In genomic region chr11:125086633-125087296, GRCh38 we compare ENCODE assay signal across 21 cellular contexts. TPM values are rescaled to one million over a fixed set of nuclear protein-coding genes. Genes with fewer than 3 reads are reported as not detected.
DNase-seq lines count a peak whose midpoint lies in the region; ATAC-seq, FAIRE-seq and TF ChIP-seq lines count a peak whose summit lies in the region.
"Had no signal": no experiment of that assay in that cellular context is flagged by ENCODE, and none has a peak within 500 bp of the region (broad histone marks: within the 10 kb centered on the region; RNA-seq: fewer than 3 reads in every experiment).

No MANE protein-coding gene starts in this region.

- no peak for TF ChIP-seq RAD21 in H1 (IDR thresholded peaks at IDR 0.05 in 1 of 2, conservative IDR thresholded peaks at IDR 0.05 in 1 of 2; ENCODE audit: low read depth in 2 of 2, low read length in 2 of 2)

- no peak overlapping the region for H3K14ac ChIP-seq in H1 (ENCODE audit: insufficient read length)

- H3K4me3 ChIP-seq in H7 (ENCODE audit: insufficient read depth, low read depth, low read length) = no peak overlapping the region
- no peak overlapping the region for H3K4me3 ChIP-seq in H1 (ENCODE audit: extremely low read depth in 1 of 4, insufficient read depth in 2 of 4, low read depth in 3 of 4, low read length in 4 of 4)
- H3K4me3 ChIP-seq: MG63, PC-9 had no signal

- peak overlapping the region; percentile 14 to 72 for H3K27ac Mint-ChIP-seq in activated naive CD4-positive, alpha-beta T cell treated with anti-CD3 and anti-CD28 coated beads, Interleukin-2, amount 50 U/mL, for 72 hours
- no peak overlapping the region for H3K27ac Mint-ChIP-seq in activated naive CD4-positive, alpha-beta T cell treated with anti-CD3 and anti-CD28 coated beads for 36 hours
- H3K27ac Mint-ChIP-seq: CD4-positive, alpha-beta memory T cell; HFFc6 had no signal

- WGBS in H1 (ENCODE audit: extremely low coverage in 1 of 2, insufficient coverage in 1 of 2, insufficient read length in 1 of 2, insufficient replicate concordance in 2 of 2, low coverage in 1 of 2, low lambda C conversion rate in 2 of 2, missing lambda C conversion rate in 1 of 2), 2 experiments = 83% methylated on average over 14 of the region's 14 CpGs; no CpG with 5 or more reads in 1 of the 2 experiments

- no peaks in the 10 kb centered on the region for H3K79me1 ChIP-seq in H1 (ENCODE audit: low read depth, low read length)

- 0 out of 2 replicates have a peak overlapping the region, but pooled peaks have one; percentile 2 for H2BK12ac ChIP-seq in H1 (ENCODE audit: low read depth, low read length)

- no peak for ATAC-seq in activated naive CD4-positive, alpha-beta T cell treated with anti-CD3 and anti-CD28 coated beads, Interleukin-2, amount 50 U/mL, for 72 hours
- ATAC-seq in GM19328 (IDR thresholded peaks at IDR 0.05; ENCODE audit: unreplicated experiment) = no peak

- DNase-seq in activated naive CD4-positive, alpha-beta T cell treated with anti-CD3 and anti-CD28 coated beads, Interleukin-2, amount 50 U/mL, for 72 hours (ENCODE audit: low spot score in 2 of 2) = no peak
- DNase-seq in activated naive CD4-positive, alpha-beta T cell treated with anti-CD3 and anti-CD28 coated beads for 36 hours = no peak
- DNase-seq in H7 (peak; percentile 34), H1 (ENCODE audit: low read depth in 1 of 2, low spot score in 2 of 2) (no peak), posterior vena cava (ENCODE audit: low spot score) (peak; percentile 60), NCI-H226 (no peak)
- no peak for DNase-seq in effector CD4-positive, alpha-beta T cell
- DNase-seq: 8988T; CD4-positive, alpha-beta memory T cell; DND-41; GOT3; HFFc6; MG63; NCI-H1092; NCI-H1694 treated with DMSO at 0.1 percent for 48 hours; NCI-H446; NCI-H748 treated with DMSO at 0.1 percent for 48 hours; PC-9 had no signal

- H3K36me3 ChIP-seq in H7 (replicated peaks; ENCODE audit: control insufficient read depth, insufficient read depth, low read length) (no peaks in the 10 kb centered on the region), H1 (ENCODE audit: control insufficient read depth in 2 of 4, insufficient read depth in 4 of 4, low read length in 3 of 4) (no peaks in the 10 kb centered on the region)
- H3K36me3 ChIP-seq: MG63 had no signal

- no peak overlapping the region for H3K56ac ChIP-seq in H1 (replicated peaks; ENCODE audit: insufficient read length, low read depth, low read length)

- no peak overlapping the region for H2BK15ac ChIP-seq in H1 (ENCODE audit: low read length)

- peaks cover 0 to 3% (median 1%) of the 10 kb centered on the region in 4 experiments; a peak in 4 of 7 replicates for H3K4me1 ChIP-seq in H1 (replicated peaks in 1 of 4; ENCODE audit: control insufficient read depth in 3 of 4, insufficient read depth in 4 of 4, low read length in 3 of 4)

- H3K4ac ChIP-seq in H1 (replicated peaks; ENCODE audit: insufficient read length, low read depth, low read length) = no peak overlapping the region

- no peak for TF ChIP-seq EP300 in H1 (IDR thresholded peaks at IDR 0.05; ENCODE audit: borderline replicate concordance in 1 of 2, low read depth in 2 of 2, low read length in 2 of 2)

- H3K27me3 ChIP-seq in H7 (ENCODE audit: control insufficient read depth, insufficient read depth, low read length) (no peaks in the 10 kb centered on the region; the same call in 1 of the 2 replicates), H1 (replicated peaks in 1 of 4; ENCODE audit: control insufficient read depth in 3 of 4, extremely low read depth in 1 of 4, insufficient read depth in 3 of 4, low read length in 3 of 4) (no peaks in the 10 kb centered on the region)
- H3K27me3 ChIP-seq: MG63 had no signal

- CTCF ChIA-PET in activated naive CD4-positive, alpha-beta T cell treated with anti-CD3 and anti-CD28 coated beads for 36 hours (lab: Charles Lee) = interaction anchor here (0.7 kb wide), 1 partner anchor 23 kb away, joined by 3 read pairs; no protein-coding TSS in a partner anchor
- CTCF ChIA-PET in H1 (lab: Charles Lee; ENCODE audit: partially characterized antibody) = interaction anchor here (0.7 to 29.4 kb wide), 13 partner anchors 11 to 345 kb away, joined by 3 to 486 read pairs (median 8); partner anchors contain the start of gene TMEM218

- no peak overlapping the region for H3K23ac ChIP-seq in H1 (ENCODE audit: insufficient read length)

- no peaks in the 10 kb centered on the region for H3K4me1 Mint-ChIP-seq in activated naive CD4-positive, alpha-beta T cell treated with anti-CD3 and anti-CD28 coated beads for 36 hours (ENCODE audit: low read depth)

- no peak overlapping the region for H3K9ac ChIP-seq in H1 (replicated peaks in 1 of 4; ENCODE audit: extremely low read depth in 1 of 4, low read depth in 3 of 4, low read length in 3 of 4)

- intact Hi-C loops in activated naive CD4-positive, alpha-beta T cell treated with anti-CD3 and anti-CD28 coated beads for 36 hours (cut with micrococcal nuclease) = no loop called here
- intact Hi-C loops in posterior vena cava (cut with DNase I) = no loop called here

- no peak overlapping the region for H3K18ac ChIP-seq in H1 (ENCODE audit: extremely low read depth, low read length)

- FAIRE-seq in H1 (lab: Jason Lieb, UNC) = no peak
- FAIRE-seq: G401.6, GM12891 had no signal

- no peak overlapping the region for H2AFZ ChIP-seq in H1 (ENCODE audit: low read length)
- H2AFZ ChIP-seq: PC-9 had no signal

- H4K8ac ChIP-seq in H1 (ENCODE audit: extremely low read depth, insufficient read depth, low read length) = no peak overlapping the region; the same call in 1 of the 2 replicates

- H3K23me2 ChIP-seq in H1 (ENCODE audit: low read depth, low read length) = no peaks in the 10 kb centered on the region

- POLR2A ChIA-PET in H1 (lab: Charles Lee; ENCODE audit: partially characterized antibody) = no interaction called here

- no peak overlapping the region for H2BK5ac ChIP-seq in H1 (ENCODE audit: low read depth, low read length)

- H3K36me3 Mint-ChIP-seq in activated naive CD4-positive, alpha-beta T cell treated with anti-CD3 and anti-CD28 coated beads, Interleukin-2, amount 50 U/mL, for 72 hours = no peaks in the 10 kb centered on the region
- H3K36me3 Mint-ChIP-seq in activated naive CD4-positive, alpha-beta T cell treated with anti-CD3 and anti-CD28 coated beads for 36 hours (ENCODE audit: low read depth) = no peaks in the 10 kb centered on the region
- H3K36me3 Mint-ChIP-seq: CD4-positive, alpha-beta memory T cell had no signal

- no peak for TF ChIP-seq POLR2A in H1 (IDR thresholded peaks at IDR 0.05; ENCODE audit: control extremely low read depth in 1 of 2, low read depth in 2 of 2, low read length in 2 of 2)

- no peaks in the 10 kb centered on the region for H3K79me2 ChIP-seq in H1 (ENCODE audit: control insufficient read depth in 1 of 2, insufficient read depth in 2 of 2, low read length in 2 of 2)

- no peak overlapping the region for H3K4me2 ChIP-seq in H1 (ENCODE audit: insufficient read depth in 1 of 2, low read depth in 2 of 2, low read length in 2 of 2)
- H3K4me2 ChIP-seq: PC-9 had no signal

- no peak overlapping the region for H2BK20ac ChIP-seq in H1 (ENCODE audit: low read length)

- no peaks in the 10 kb centered on the region for H3K9me3 Mint-ChIP-seq in activated naive CD4-positive, alpha-beta T cell treated with anti-CD3 and anti-CD28 coated beads, Interleukin-2, amount 50 U/mL, for 72 hours
- H3K9me3 Mint-ChIP-seq in activated naive CD4-positive, alpha-beta T cell treated with anti-CD3 and anti-CD28 coated beads for 36 hours = no peaks in the 10 kb centered on the region
- H3K9me3 Mint-ChIP-seq: CD4-positive, alpha-beta memory T cell; HFFc6 had no signal

- H4K91ac ChIP-seq in H1 (replicated peaks; ENCODE audit: insufficient read length, low read length) = no peak overlapping the region

- TF ChIP-seq CTCF in H1 (IDR thresholded peaks at IDR 0.05; ENCODE audit: control extremely low read depth in 1 of 3, insufficient read depth in 1 of 3, low read depth in 1 of 3, low read length in 3 of 3) = no peak

- no peak overlapping the region for H3K4me3 Mint-ChIP-seq in activated naive CD4-positive, alpha-beta T cell treated with anti-CD3 and anti-CD28 coated beads for 36 hours
- H3K4me3 Mint-ChIP-seq: CD4-positive, alpha-beta memory T cell; HFFc6 had no signal

- no peak overlapping the region for H3K27ac ChIP-seq in H1 (ENCODE audit: low read depth, low read length)
- H3K27ac ChIP-seq: PC-9 had no signal

- H2AK5ac ChIP-seq in H1 (ENCODE audit: low read depth, low read length) = no peak overlapping the region

- no peaks in the 10 kb centered on the region for H3K9me3 ChIP-seq in H1 (ENCODE audit: insufficient read depth in 2 of 2, low read depth in 1 of 2, low read length in 1 of 2)
- H3K9me3 ChIP-seq: MG63 had no signal

- H3K27me3 Mint-ChIP-seq in activated naive CD4-positive, alpha-beta T cell treated with anti-CD3 and anti-CD28 coated beads for 36 hours (ENCODE audit: low read depth) = no peaks in the 10 kb centered on the region

- no peaks in the 10 kb centered on the region for H4K20me1 ChIP-seq in H1 (replicated peaks in 1 of 2; ENCODE audit: control insufficient read depth in 1 of 2, insufficient read depth in 2 of 2, low read length in 2 of 2)

- H4K5ac ChIP-seq in H1 (ENCODE audit: insufficient read length, low read depth, low read length) = no peak overlapping the region

- no peak overlapping the region for H2BK120ac ChIP-seq in H1 (replicated peaks; ENCODE audit: low read depth, low read length)

RNA-seq across cellular contexts. Expression of gene SLC37A2, which starts 23.7 kb away (rescaled TPM):
- total RNA-seq in activated naive CD4-positive, alpha-beta T cell treated with anti-CD3 and anti-CD28 coated beads, Interleukin-2, amount 50 U/mL, for 72 hours = 1 to 10 TPM in 1 of 2 donors, under 1 TPM in 1; 0.56 to 1.8 TPM
- under 1 TPM; 0.57 to 0.67 TPM for total RNA-seq in activated naive CD4-positive, alpha-beta T cell treated with anti-CD3 and anti-CD28 coated beads for 36 hours
- total RNA-seq in H7 (2014; rRNA removed; shearing (Covaris generic)) = 0.73 and 0.89 TPM in 2 replicates
- 1.1 and 1.3 TPM in 2 replicates for total RNA-seq in H1 (2021; fragmentation: NEBNext Ultra II Directional; extraction: Animal tissue kit (Norgen Biotek cat#: 25700))
- polyA plus RNA-seq in H1 (2011; rRNA removed) = 1.9 and 2.0 TPM in 2 replicates
- 2.3 TPM for polyA plus RNA-seq in H1 (2011; cell fraction: cytosol; rRNA removed)
- polyA plus RNA-seq in H1 (2011; cell fraction: nucleus; rRNA removed) = 5.3 TPM
- polyA plus RNA-seq in H1 (2012, experiment 1 of 2) = 1.4 to 1.9 TPM (median 1.7 TPM) in 4 replicates
- 0.96 TPM for polyA plus RNA-seq in H1 (2012, experiment 2 of 2)
- polyA plus RNA-seq in H1 (2013, experiment 1 of 2) = 0.95 TPM
- 0.75 TPM for polyA plus RNA-seq in H1 (2013, experiment 2 of 2)
- polyA minus RNA-seq in H1 (2011; rRNA and poly(A)+ RNA removed) = 2.1 and 3.3 TPM in 2 replicates
- 1.2 TPM for polyA minus RNA-seq in H1 (2011; cell fraction: cytosol; rRNA and poly(A)+ RNA removed)
- polyA minus RNA-seq in H1 (2011; cell fraction: nucleus; rRNA and poly(A)+ RNA removed) = 3.2 TPM
- 10 to 100 TPM in 1 of 2 donors, 1 to 10 TPM in 1; 6.6 to 10.5 TPM for total RNA-seq in posterior vena cava
- polyA plus RNA-seq: CD4-positive, alpha-beta memory T cell had no signal

RNA-seq across cellular contexts. Expression of gene TMEM218, which starts 24.7 kb away (rescaled TPM):
- total RNA-seq in activated naive CD4-positive, alpha-beta T cell treated with anti-CD3 and anti-CD28 coated beads, Interleukin-2, amount 50 U/mL, for 72 hours = 10 to 100 TPM; 10.1 to 10.8 TPM
- 10 to 100 TPM; 11.5 to 12.6 TPM for total RNA-seq in activated naive CD4-positive, alpha-beta T cell treated with anti-CD3 and anti-CD28 coated beads for 36 hours
- 22.7 and 31.9 TPM in 2 replicates for total RNA-seq in H7 (2014; rRNA removed; shearing (Covaris generic))
- total RNA-seq in H1 (2021; fragmentation: NEBNext Ultra II Directional; extraction: Animal tissue kit (Norgen Biotek cat#: 25700)) = 17.0 and 17.3 TPM in 2 replicates
- 30.5 and 33.5 TPM in 2 replicates for polyA plus RNA-seq in H1 (2011; rRNA removed)
- polyA plus RNA-seq in H1 (2011; cell fraction: cytosol; rRNA removed) = 29.4 TPM
- polyA plus RNA-seq in H1 (2011; cell fraction: nucleus; rRNA removed) = 15.6 TPM
- 16.9 to 20.3 TPM (median 18.0 TPM) in 4 replicates for polyA plus RNA-seq in H1 (2012, experiment 1 of 2)
- polyA plus RNA-seq in H1 (2012, experiment 2 of 2) = 13.3 TPM
- 13.5 TPM for polyA plus RNA-seq in H1 (2013, experiment 1 of 2)
- polyA plus RNA-seq in H1 (2013, experiment 2 of 2) = 15.3 TPM
- polyA minus RNA-seq in H1 (2011; rRNA and poly(A)+ RNA removed) = 11.7 and 14.4 TPM in 2 replicates
- 8.3 TPM for polyA minus RNA-seq in H1 (2011; cell fraction: cytosol; rRNA and poly(A)+ RNA removed)
- 13.3 TPM for polyA minus RNA-seq in H1 (2011; cell fraction: nucleus; rRNA and poly(A)+ RNA removed)
- 10 to 100 TPM; 12.5 to 15.7 TPM for total RNA-seq in posterior vena cava

Comparison
In these comparisons a context has a peak if more than half of its experiments do, and no peak if none do; other contexts are left out.
1. DNase-seq: peak in H7 (single experiment) and posterior vena cava (single experiment); none in activated naive CD4-positive, alpha-beta T cell treated with anti-CD3 and anti-CD28 coated beads, Interleukin-2, amount 50 U/mL, for 72 hours (0 of 2), activated naive CD4-positive, alpha-beta T cell treated with anti-CD3 and anti-CD28 coated beads for 36 hours (single experiment), H1 (0 of 2), effector CD4-positive, alpha-beta T cell (single experiment) and NCI-H226 (single experiment).